In the genomic region with DNA sequence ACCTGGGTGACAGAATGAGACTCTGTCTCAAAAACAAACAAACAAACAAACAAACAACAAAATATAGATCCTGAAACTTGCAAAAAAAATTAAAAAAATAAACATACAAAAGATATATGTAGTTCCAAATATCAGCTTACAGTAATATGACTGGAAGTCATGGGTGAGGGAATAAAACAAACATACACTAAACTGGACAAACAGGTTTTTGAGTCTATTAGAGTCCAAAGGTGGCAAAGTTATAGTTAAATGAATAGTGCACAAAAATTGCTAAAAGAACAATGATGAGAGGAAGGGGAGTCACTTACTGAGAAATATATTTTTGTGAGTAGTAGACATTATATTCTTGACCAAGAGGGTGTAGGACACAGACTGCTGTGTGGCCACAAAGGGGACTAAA, we compare ENCODE assay signal across 16 cellular contexts. TPM values are rescaled to one million over a fixed set of nuclear protein-coding genes. Genes with fewer than 3 reads are reported as not detected.
A peak's percentile ranks its signal among the peaks of the same experiment; 100 is the strongest.
DNase-seq lines count a peak whose midpoint lies in the region; ATAC-seq and TF ChIP-seq lines count a peak whose summit lies in the region.
"Had no signal": no experiment of that assay in that cellular context is flagged by ENCODE, and none has a peak within 500 bp of the region (broad histone marks: within the 10 kb centered on the region; RNA-seq: fewer than 3 reads in every experiment).

No MANE protein-coding gene starts in this region.

- H3K4me2 ChIP-seq in parathyroid adenoma (ENCODE audit: low read length), result peak overlapping the region; percentile 31
- H3K4me2 ChIP-seq: neural progenitor cell had no signal

- no peak overlapping the region for H3K9ac ChIP-seq in parathyroid adenoma
- H3K9ac ChIP-seq: neural progenitor cell had no signal

- intact Hi-C loops in psoas muscle (cut with DNase I), result no loop called here

- DNase-seq in DMS53 treated with DMSO at 0.1 percent for 48 hours (lab: John Stamatoyannopoulos, UW; ENCODE audit: unreplicated experiment) (peak; percentile 99), NCI-H2196 (lab: John Stamatoyannopoulos, UW; ENCODE audit: unreplicated experiment) (peak; percentile 58), CD1c-positive myeloid dendritic cell (ENCODE audit: extremely low spot score) (no peak), psoas muscle (no peak)
- DNase-seq in activated CD8-positive, alpha-beta memory T cell treated with anti-CD3 and anti-CD28 coated beads, Interleukin-2, amount 50 U/mL, for 4 hours, result no peak
- DNase-seq: activated B cell treated with CpG ODN at 0.5 μM for 24 hours; activated CD8-positive, alpha-beta memory T cell treated with anti-CD3 and anti-CD28 coated beads for 24 hours; cerebellar nuclear complex; H9; NCI-H1694 treated with DMSO at 0.1 percent for 48 hours had no signal

- H3K27me3 ChIP-seq in esophagus (ENCODE audit: control insufficient read depth in 1 of 2, insufficient read depth in 2 of 2, low read length in 2 of 2) (no peaks in the 10 kb centered on the region), parathyroid adenoma (ENCODE audit: control insufficient read depth, insufficient read depth, low read length) (no peaks in the 10 kb centered on the region), psoas muscle (ENCODE audit: insufficient read depth in 3 of 3, low read length in 2 of 3) (no peaks in the 10 kb centered on the region)
- H3K27me3 ChIP-seq: gastroesophageal sphincter, neural progenitor cell had no signal

- ATAC-seq in psoas muscle, result no peak
- ATAC-seq: activated T-helper 17 cell treated with anti-CD3 and anti-CD28 coated beads, Interleukin-2, amount 50 U/mL, for 72 hours; gastroesophageal sphincter; Right ventricle myocardium inferior had no signal

- peaks cover 0 to 8% of the 10 kb centered on the region in 2 donors for H3K4me1 ChIP-seq in esophagus (ENCODE audit: control insufficient read depth in 2 of 2, insufficient read depth in 2 of 2, low read length in 1 of 2)
- peaks cover 2% of the 10 kb centered on the region for H3K4me1 ChIP-seq in parathyroid adenoma
- H3K4me1 ChIP-seq in psoas muscle, result no peaks in the 10 kb centered on the region

- H3K9me3 ChIP-seq in esophagus (ENCODE audit: control insufficient read depth in 2 of 2, insufficient read depth in 1 of 2, low read depth in 1 of 2, low read length in 1 of 2), result no peaks in the 10 kb centered on the region
- no peaks in the 10 kb centered on the region for H3K9me3 ChIP-seq in parathyroid adenoma (ENCODE audit: control insufficient read depth, low read length)
- H3K9me3 ChIP-seq in psoas muscle, result no peaks in the 10 kb centered on the region
- H3K9me3 ChIP-seq: gastroesophageal sphincter had no signal

- no peaks in the 10 kb centered on the region for H3K79me2 ChIP-seq in parathyroid adenoma

- H3K4me3 ChIP-seq in esophagus (ENCODE audit: low read depth in 1 of 2, low read length in 2 of 2), result no peak overlapping the region
- H3K4me3 ChIP-seq in parathyroid adenoma (ENCODE audit: low read depth, low read length), result no peak overlapping the region
- no peak overlapping the region for H3K4me3 ChIP-seq in psoas muscle
- H3K4me3 ChIP-seq: gastroesophageal sphincter, neural progenitor cell had no signal

- TF ChIP-seq CTCF in parathyroid adenoma (IDR thresholded peaks at IDR 0.05) (no peak), psoas muscle (IDR thresholded peaks at IDR 0.05) (no peak)

- H2AFZ ChIP-seq in parathyroid adenoma, result no peak overlapping the region
- H2AFZ ChIP-seq: neural progenitor cell had no signal

- H3K27ac ChIP-seq in esophagus (ENCODE audit: low read depth in 2 of 2, low read length in 1 of 2), result peak overlapping the region; percentile 12 to 48
- H3K27ac ChIP-seq in parathyroid adenoma, result no peak overlapping the region
- H3K27ac ChIP-seq in psoas muscle, result no peak overlapping the region
- H3K27ac ChIP-seq: gastroesophageal sphincter, neural progenitor cell had no signal

- H3K36me3 ChIP-seq in esophagus (ENCODE audit: control insufficient read depth in 2 of 2, insufficient read depth in 2 of 2, low read length in 1 of 2) (peaks cover 0 to 3% of the 10 kb centered on the region in 2 donors), parathyroid adenoma (ENCODE audit: control insufficient read depth, insufficient read depth, low read length) (no peaks in the 10 kb centered on the region), psoas muscle (ENCODE audit: insufficient read depth in 1 of 2, low read depth in 1 of 2) (peaks cover 0 to 13% of the 10 kb centered on the region in 2 donors)
- H3K36me3 ChIP-seq: neural progenitor cell had no signal

RNA-seq across cellular contexts. Expression of a gene that starts 16.7 kb away (rescaled TPM):
- polyA plus RNA-seq in esophagus (1 to 10 TPM; 6.0 to 6.4 TPM), psoas muscle (1 to 10 TPM; 2.0 to 7.8 (median 4.6) TPM)
- 10 to 100 TPM in 1 of 4 donors, 1 to 10 TPM in 3; 7.5 to 10.1 (median 8.6) TPM for total RNA-seq in psoas muscle

Comparison
In these comparisons a context has a peak if more than half of its experiments do, and no peak if none do; other contexts are left out.
1. DNase-seq: peak in DMS53 treated with DMSO at 0.1 percent for 48 hours (single experiment) and NCI-H2196 (single experiment); none in CD1c-positive myeloid dendritic cell (single experiment), psoas muscle (0 of 2) and activated CD8-positive, alpha-beta memory T cell treated with anti-CD3 and anti-CD28 coated beads, Interleukin-2, amount 50 U/mL, for 4 hours (single experiment).
2. H3K27ac ChIP-seq: peak in esophagus (2 of 2); none in parathyroid adenoma (single experiment) and psoas muscle (single experiment).